14 cellular contexts compared by ENCODE assay signal in genomic region chr7:127983804-127984332, GRCh38. TPM values are rescaled to one million over a fixed set of nuclear protein-coding genes. Genes with fewer than 3 reads are reported as not detected.
DNase-seq lines count a peak whose midpoint lies in the region; ATAC-seq, FAIRE-seq and TF ChIP-seq lines count a peak whose summit lies in the region.
"Had no signal": no experiment of that assay in that cellular context is flagged by ENCODE, and none has a peak within 500 bp of the region (broad histone marks: within the 10 kb centered on the region; RNA-seq: fewer than 3 reads in every experiment).

No MANE protein-coding gene starts in this region.

- TF ChIP-seq POLR2A in H54 (IDR thresholded peaks at IDR 0.05; ENCODE audit: low read depth, low read length) = no peak

- H3K9me3 ChIP-seq in lung (ENCODE audit: control insufficient read depth in 2 of 2, insufficient read depth in 1 of 2, low read length in 1 of 2) = peaks cover 0 to 2% of the 10 kb centered on the region in 2 donors

- H3K27ac Mint-ChIP-seq in HFFc6 = peak overlapping the region; percentile 48
- peak overlapping the region; percentile 40 for H3K27ac Mint-ChIP-seq in activated naive CD8-positive, alpha-beta T cell treated with anti-CD3 and anti-CD28 coated beads, Interleukin-2, amount 50 U/mL, for 24 hours
- H3K27ac Mint-ChIP-seq: WTC11 had no signal

- H3K27me3 ChIP-seq in lung (ENCODE audit: control insufficient read depth, insufficient read depth) = no peaks in the 10 kb centered on the region

- peaks cover 31% of the 10 kb centered on the region for H3K4me1 Mint-ChIP-seq in HFFc6 (ENCODE audit: low read depth)
- H3K4me1 Mint-ChIP-seq in activated naive CD8-positive, alpha-beta T cell treated with anti-CD3 and anti-CD28 coated beads, Interleukin-2, amount 50 U/mL, for 24 hours = peaks cover 41% of the 10 kb centered on the region

- peaks cover 4% of the 10 kb centered on the region for H3K27me3 Mint-ChIP-seq in HFFc6 (ENCODE audit: insufficient read depth)
- H3K27me3 Mint-ChIP-seq in activated naive CD8-positive, alpha-beta T cell treated with anti-CD3 and anti-CD28 coated beads, Interleukin-2, amount 50 U/mL, for 24 hours = no peaks in the 10 kb centered on the region

- no peak for FAIRE-seq in H54 (lab: Jason Lieb, UNC)
- FAIRE-seq: frontal cortex, kidney had no signal

- H3K36me3 Mint-ChIP-seq in HFFc6 (ENCODE audit: low read depth) = peaks cover 8% of the 10 kb centered on the region
- H3K36me3 Mint-ChIP-seq in activated naive CD8-positive, alpha-beta T cell treated with anti-CD3 and anti-CD28 coated beads, Interleukin-2, amount 50 U/mL, for 24 hours (ENCODE audit: low read depth) = peaks cover 38% of the 10 kb centered on the region

- H3K9me3 Mint-ChIP-seq in HFFc6 = peaks cover 8% of the 10 kb centered on the region
- H3K9me3 Mint-ChIP-seq in activated naive CD8-positive, alpha-beta T cell treated with anti-CD3 and anti-CD28 coated beads, Interleukin-2, amount 50 U/mL, for 24 hours = peaks cover 7% of the 10 kb centered on the region

- no peak overlapping the region for H3K4me3 ChIP-seq in lung
- H3K4me3 ChIP-seq: SK-N-MC had no signal

- peaks cover 0 to 3% of the 10 kb centered on the region in 2 donors for H3K36me3 ChIP-seq in lung (ENCODE audit: control insufficient read depth in 2 of 2, insufficient read depth in 2 of 2, low read length in 2 of 2)

- H3K4me1 ChIP-seq in lung (ENCODE audit: control insufficient read depth in 2 of 2, insufficient read depth in 2 of 2, low read length in 2 of 2) = peaks cover 4 to 18% of the 10 kb centered on the region in 2 donors

- ATAC-seq in activated naive CD8-positive, alpha-beta T cell treated with anti-CD3 and anti-CD28 coated beads, Interleukin-2, amount 50 U/mL, for 24 hours = peak; percentile 89
- peak; percentile 66 for ATAC-seq in lung (ENCODE audit: insufficient read depth, low FRiP score)
- no peak for ATAC-seq in HG03095 (IDR thresholded peaks at IDR 0.05; ENCODE audit: unreplicated experiment)
- ATAC-seq: WTC11 had no signal

- WGBS in lung, 2 donors = 65 to 86% methylated on average over 5 of the region's 5 CpGs

- DNase-seq in Daoy (ENCODE audit: low read depth) (peak; percentile 22), HFFc6 (peak; percentile 3), lung (ENCODE audit: low spot score) (no peak), D341Med (ENCODE audit: low spot score) (no peak), H54 (ENCODE audit: insufficient read length, low spot score) (no peak)
- DNase-seq in activated naive CD8-positive, alpha-beta T cell treated with anti-CD3 and anti-CD28 coated beads, Interleukin-2, amount 50 U/mL, for 24 hours = no peak
- DNase-seq: activated effector memory CD4-positive, alpha-beta T cell treated with Interleukin-2 at 50 U/mL for 16 hours; kidney; NCI-H1092; NCI-H524 treated with DMSO at 0.1 percent for 48 hours had no signal

- TF ChIP-seq CTCF in HFFc6 (IDR thresholded peaks at IDR 0.05) = no peak
- no peak for TF ChIP-seq CTCF in lung (IDR thresholded peaks at IDR 0.05; ENCODE audit: control extremely low read depth, extremely low read depth)

- H3K27ac ChIP-seq in lung (ENCODE audit: low read depth in 1 of 2, low read length in 1 of 2) = peak overlapping the region in 1 of 2 donors; percentile 47
- H3K27ac ChIP-seq: SK-N-MC had no signal

- no peak overlapping the region for H3K4me3 Mint-ChIP-seq in HFFc6
- H3K4me3 Mint-ChIP-seq in activated naive CD8-positive, alpha-beta T cell treated with anti-CD3 and anti-CD28 coated beads, Interleukin-2, amount 50 U/mL, for 24 hours = no peak overlapping the region
- H3K4me3 Mint-ChIP-seq: WTC11 had no signal

RNA-seq across cellular contexts. Expression of gene LRRC4, which starts 47.4 kb away (rescaled TPM):
- total RNA-seq in Daoy (2014; rRNA removed; shearing (Covaris generic)) = 0.51 and 1.4 TPM in 2 replicates
- 1 to 10 TPM; 1.1 to 2.3 (median 1.5) TPM for total RNA-seq in HFFc6 (2021; fragmentation: NEBNext Ultra II Directional; extraction: Animal tissue kit (Norgen Biotek cat#: 25700))
- 10 to 100 TPM in 1 of 2 donors, 1 to 10 TPM in 1; 5.8 to 14.6 TPM for total RNA-seq in lung
- 1 to 10 TPM; 4.7 to 8.1 TPM for polyA plus RNA-seq in lung

Comparison
In these comparisons a context has a peak if more than half of its experiments do, and no peak if none do; other contexts are left out.
1. DNase-seq: peak in Daoy (single experiment) and HFFc6 (single experiment); none in activated naive CD8-positive, alpha-beta T cell treated with anti-CD3 and anti-CD28 coated beads, Interleukin-2, amount 50 U/mL, for 24 hours (single experiment), lung (single experiment), D341Med (single experiment) and H54 (single experiment).